Comparison of ENCODE assay signal across 28 cellular contexts in the genomic region with DNA sequence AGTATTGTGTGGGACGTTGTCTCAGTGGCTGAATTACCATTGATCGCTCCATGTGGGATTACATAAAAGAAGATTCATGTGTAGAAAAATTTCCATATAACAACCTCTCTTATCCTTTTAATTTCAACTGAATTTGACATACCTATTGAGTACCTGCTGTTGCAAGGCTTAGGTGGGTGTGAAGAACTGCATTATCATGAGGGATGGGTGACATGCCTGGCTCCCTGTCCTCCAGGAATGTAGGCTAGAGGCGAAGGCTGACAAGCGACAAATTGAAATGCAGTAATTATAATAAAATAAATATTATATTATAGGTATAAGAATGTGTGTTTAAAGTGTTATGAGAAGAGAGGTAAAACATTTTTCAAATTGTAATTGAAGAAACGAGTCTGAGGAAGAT.
"Had no signal": no experiment of that assay in that cellular context is flagged by ENCODE, and none has a peak within 500 bp of the region (broad histone marks: within the 10 kb centered on the region; RNA-seq: fewer than 3 reads in every experiment).

No MANE protein-coding gene starts in this region.

- H3K9me3 Mint-ChIP-seq: stimulated activated effector memory CD8-positive, alpha-beta T cell treated with anti-CD3 and anti-CD28 coated beads, Interleukin-12 subunit alpha, Interleukin-12 subunit beta, amount 100 ng/mL, for 72 hours; stimulated activated memory B cell treated with anti-CD40 and anti-IgM and Interleukin-4, amounts not matched to agents 10 μg/mL and 1 μg/mL and 100 μg/mL, for 72 hours; stimulated activated naive B cell treated with anti-CD40 and anti-IgM and Interleukin-4, amounts not matched to agents 10 μg/mL and 1 μg/mL and 100 μg/mL, for 72 hours; stimulated activated naive CD8-positive, alpha-beta T cell treated with anti-CD3 and anti-CD28 coated beads, Interleukin-15, amount 100 ng/mL, for 72 hours; stimulated activated naive CD8-positive, alpha-beta T cell treated with anti-CD3 and anti-CD28 coated beads, Interleukin-15, Interleukin-2, amounts not matched to agents 100 ng/mL and 50 ng/mL, for 24 hours; type B pancreatic cell had no signal

- H3K4me3 ChIP-seq: stomach, suprapubic skin, testis, thoracic aorta, thyroid gland, tibial artery, tibial nerve, transverse colon, upper lobe of left lung, upper lobe of right lung, uterus, vagina had no signal

- DNase-seq: stimulated activated CD4-positive, alpha-beta T cell treated with anti-CD3 and anti-CD28 coated beads, Interleukin-2, amount 100 ng/mL, for 48 hours; stimulated activated CD4-positive, alpha-beta T cell treated with anti-CD3 and anti-CD28 coated beads, Interleukin-4, amount 100 ng/mL, for 1 hour; stimulated activated CD4-positive, alpha-beta T cell treated with anti-CD3 and anti-CD28 coated beads, Interleukin-4, amount 100 ng/mL, for 24 hours; stimulated activated CD4-positive, alpha-beta T cell treated with anti-CD3 and anti-CD28 coated beads, Interleukin-4, amount 100 ng/mL, for 4 hours; stimulated activated CD8-positive, alpha-beta memory T cell treated with anti-CD3 and anti-CD28 coated beads, Interleukin-4, amount 100 ng/mL, for 48 hours; stimulated activated naive B cell treated with anti-CD40 and anti-IgM and Interleukin-4, amounts not matched to agents 10 μg/mL and 1 μg/mL and 100 μg/mL, for 72 hours; stimulated activated naive CD4-positive, alpha-beta T cell; stimulated activated naive CD4-positive, alpha-beta T cell treated with Interleukin-2 at 50 U/mL for 16 hours; stimulated activated naive CD8-positive, alpha-beta T cell treated with anti-CD3 and anti-CD28 coated beads, Interleukin-15, amount 100 ng/mL, for 72 hours; stimulated activated naive CD8-positive, alpha-beta T cell treated with anti-CD3 and anti-CD28 coated beads, Interleukin-15, Interleukin-2, amounts not matched to agents 100 U/mL and 50 U/mL, for 24 hours; stomach; substantia nigra; testis; thyroid gland; tibial artery; transverse colon; trophoblast cell; upper lobe of left lung; upper lobe of right lung; uterus had no signal

- H3K27ac Mint-ChIP-seq: stimulated activated effector memory CD8-positive, alpha-beta T cell treated with anti-CD3 and anti-CD28 coated beads, Interleukin-12 subunit alpha, Interleukin-12 subunit beta, amount 100 ng/mL, for 72 hours; stimulated activated memory B cell treated with anti-CD40 and anti-IgM and Interleukin-4, amounts not matched to agents 10 μg/mL and 1 μg/mL and 100 μg/mL, for 72 hours; stimulated activated naive B cell treated with anti-CD40 and anti-IgM and Interleukin-4, amounts not matched to agents 10 μg/mL and 1 μg/mL and 100 μg/mL, for 72 hours; stimulated activated naive CD8-positive, alpha-beta T cell treated with anti-CD3 and anti-CD28 coated beads, Interleukin-15, amount 100 ng/mL, for 72 hours; stimulated activated naive CD8-positive, alpha-beta T cell treated with anti-CD3 and anti-CD28 coated beads, Interleukin-15, Interleukin-2, amounts not matched to agents 100 ng/mL and 50 ng/mL, for 24 hours; type B pancreatic cell had no signal

- H3K36me3 Mint-ChIP-seq: stimulated activated effector memory CD8-positive, alpha-beta T cell treated with anti-CD3 and anti-CD28 coated beads, Interleukin-12 subunit alpha, Interleukin-12 subunit beta, amount 100 ng/mL, for 72 hours; stimulated activated memory B cell treated with anti-CD40 and anti-IgM and Interleukin-4, amounts not matched to agents 10 μg/mL and 1 μg/mL and 100 μg/mL, for 72 hours; stimulated activated naive B cell treated with anti-CD40 and anti-IgM and Interleukin-4, amounts not matched to agents 10 μg/mL and 1 μg/mL and 100 μg/mL, for 72 hours; type B pancreatic cell had no signal

- H3K4me1 Mint-ChIP-seq: stimulated activated effector memory CD8-positive, alpha-beta T cell treated with anti-CD3 and anti-CD28 coated beads, Interleukin-12 subunit alpha, Interleukin-12 subunit beta, amount 100 ng/mL, for 72 hours; stimulated activated memory B cell treated with anti-CD40 and anti-IgM and Interleukin-4, amounts not matched to agents 10 μg/mL and 1 μg/mL and 100 μg/mL, for 72 hours had no signal

- H3K4me3 Mint-ChIP-seq: stimulated activated effector memory CD8-positive, alpha-beta T cell treated with anti-CD3 and anti-CD28 coated beads, Interleukin-12 subunit alpha, Interleukin-12 subunit beta, amount 100 ng/mL, for 72 hours; stimulated activated memory B cell treated with anti-CD40 and anti-IgM and Interleukin-4, amounts not matched to agents 10 μg/mL and 1 μg/mL and 100 μg/mL, for 72 hours; stimulated activated naive B cell treated with anti-CD40 and anti-IgM and Interleukin-4, amounts not matched to agents 10 μg/mL and 1 μg/mL and 100 μg/mL, for 72 hours; stimulated activated naive CD8-positive, alpha-beta T cell treated with anti-CD3 and anti-CD28 coated beads, Interleukin-15, amount 100 ng/mL, for 72 hours; stimulated activated naive CD8-positive, alpha-beta T cell treated with anti-CD3 and anti-CD28 coated beads, Interleukin-15, Interleukin-2, amounts not matched to agents 100 ng/mL and 50 ng/mL, for 24 hours; type B pancreatic cell had no signal

- H3K27ac ChIP-seq: stomach, suprapubic skin, testis, thoracic aorta, thyroid gland, tibial artery, tibial nerve, transverse colon, upper lobe of left lung, upper lobe of right lung, uterus, vagina had no signal
